8 cellular contexts compared by ENCODE assay signal in genomic region chr10:68598978-68599753, GRCh38. TPM values are rescaled to one million over a fixed set of nuclear protein-coding genes. Genes with fewer than 3 reads are reported as not detected.
A peak's percentile ranks its signal among the peaks of the same experiment; 100 is the strongest.
DNase-seq lines count a peak whose midpoint lies in the region; ATAC-seq and TF ChIP-seq lines count a peak whose summit lies in the region.

No MANE protein-coding gene starts in this region.

- H3K4me1 Mint-ChIP-seq in H9 (peaks cover 55 to 74% of the 10 kb centered on the region in 2 experiments), progenitor cell of endocrine pancreas (ENCODE audit: low read depth) (peaks cover 46% of the 10 kb centered on the region)

- no peak overlapping the region for H4K8ac ChIP-seq in H9 (replicated peaks; ENCODE audit: insufficient read length, low read depth, low read length)

- no peaks in the 10 kb centered on the region for H3K9me3 ChIP-seq in A673 (ENCODE audit: low read depth, low read length, poor library complexity, severe bottlenecking)
- no peaks in the 10 kb centered on the region for H3K9me3 ChIP-seq in H9 (ENCODE audit: control insufficient read depth, low read depth, low read length)
- no peaks in the 10 kb centered on the region for H3K9me3 ChIP-seq in heart right ventricle

- peak overlapping the region; percentile 53; the same call in 1 of the 2 replicates for H3K14ac ChIP-seq in H9 (ENCODE audit: insufficient read depth, low read length)

- no peak overlapping the region for H2BK5ac ChIP-seq in H9 (ENCODE audit: insufficient read length, low read length)

- H4K91ac ChIP-seq in H9 (ENCODE audit: insufficient read length, low read depth, low read length) = no peak overlapping the region

- no TSS peak for BruUV-seq in A673 (replicated peaks; lab: Mats Ljungman, UMichigan)

- no peaks in the 10 kb centered on the region for H3K79me1 ChIP-seq in H9 (ENCODE audit: insufficient read depth, low read depth, low read length, poor library complexity, severe bottlenecking)

- H3K23me2 ChIP-seq in H9 (ENCODE audit: insufficient read length, low read depth, low read length, poor library complexity, severe bottlenecking) = peaks cover 8% of the 10 kb centered on the region

- H3K4me2 ChIP-seq in H9 (ENCODE audit: insufficient read depth, insufficient read length, low read length) = peak overlapping the region; percentile 78

- POLR2A ChIA-PET in A673 (lab: Charles Lee; ENCODE audit: low non-redundant PET) = no interaction called here

- no peak overlapping the region for H4K5ac ChIP-seq in H9 (ENCODE audit: insufficient read length, low read depth, low read length)

- H3K27ac Mint-ChIP-seq in H9 (peak overlapping the region; percentile 97 to 98 (median 97)), progenitor cell of endocrine pancreas (peak overlapping the region; percentile 88)

- H3T11ph ChIP-seq in H9 (ENCODE audit: low read length) = no peak overlapping the region

- no peak overlapping the region for H3K4ac ChIP-seq in H9 (ENCODE audit: low read depth, low read length)

- H3K27me3 Mint-ChIP-seq in H9 (ENCODE audit: low read depth) (no peaks in the 10 kb centered on the region), progenitor cell of endocrine pancreas (no peaks in the 10 kb centered on the region)

- TF ChIP-seq CTCF in A673 (conservative IDR thresholded peaks at IDR 0.05; ENCODE audit: low read depth, low read length) (no peak), H9 (conservative IDR thresholded peaks at IDR 0.05) (no peak), VCaP (conservative IDR thresholded peaks at IDR 0.05) (no peak), heart right ventricle (IDR thresholded peaks at IDR 0.05) (no peak), progenitor cell of endocrine pancreas (IDR thresholded peaks at IDR 0.05; ENCODE audit: unreplicated experiment) (no peak)

- H4K20me1 ChIP-seq in H9 (ENCODE audit: control insufficient read depth, insufficient read depth, insufficient read length) = no peaks in the 10 kb centered on the region

- intact Hi-C loops in A673 (cut with micrococcal nuclease; ENCODE audit: unreplicated experiment) = no loop called here
- intact Hi-C loops in heart right ventricle (cut with DNase I) = no loop called here

- no peak overlapping the region for H2AK5ac ChIP-seq in H9 (ENCODE audit: insufficient read length, low read length)

- H3K56ac ChIP-seq in H9 (ENCODE audit: insufficient read length, low read depth, low read length) = no peak overlapping the region

- H3K4me3 Mint-ChIP-seq in H9 = peak overlapping the region; percentile 67 to 78
- H3K4me3 Mint-ChIP-seq in progenitor cell of endocrine pancreas (ENCODE audit: low read depth) = peak overlapping the region; percentile 46

- peaks cover 6 to 34% (median 17%) of the 10 kb centered on the region in 3 experiments; a peak in 6 of 7 replicates for H3K36me3 Mint-ChIP-seq in H9 (ENCODE audit: insufficient read depth in 1 of 3, low read depth in 3 of 3)
- peaks cover 5% of the 10 kb centered on the region for H3K36me3 Mint-ChIP-seq in progenitor cell of endocrine pancreas (ENCODE audit: insufficient read depth)

- H3K36me3 ChIP-seq in A673 (ENCODE audit: insufficient read depth, low read length, poor library complexity, severe bottlenecking) (peaks cover 4% of the 10 kb centered on the region), heart right ventricle (peaks cover 0 to 7% (median 0%) of the 10 kb centered on the region in 9 donors)

- no peak overlapping the region for H2AFZ ChIP-seq in H9 (ENCODE audit: low read length)

- H3K4me1 ChIP-seq in A673 (ENCODE audit: insufficient read depth, low read length, poor library complexity, severe bottlenecking) = peaks cover 36% of the 10 kb centered on the region
- peaks cover 2% of the 10 kb centered on the region; the same call in 1 of the 2 replicates for H3K4me1 ChIP-seq in H9 (ENCODE audit: insufficient read depth, low read length)
- peaks cover 4 to 49% (median 34%) of the 10 kb centered on the region in 9 donors for H3K4me1 ChIP-seq in heart right ventricle

- no peak overlapping the region for H3K23ac ChIP-seq in H9 (ENCODE audit: insufficient read length, low read depth, low read length)

- H3K4me3 ChIP-seq in A673 (ENCODE audit: low read depth, low read length, poor library complexity, severe bottlenecking) = peak overlapping the region; percentile 43
- H3K4me3 ChIP-seq in heart right ventricle = peak overlapping the region in 9 of 10 donors; percentile 32 to 68 (median 59)

- H3K27me3 ChIP-seq in A673 (replicated peaks; ENCODE audit: insufficient read depth, low read depth, low read length, poor library complexity) (no peaks in the 10 kb centered on the region), H9 (ENCODE audit: insufficient read depth, low read length) (no peaks in the 10 kb centered on the region), heart right ventricle (no peaks in the 10 kb centered on the region)

- H2BK120ac ChIP-seq in H9 (ENCODE audit: low read depth, low read length, poor library complexity, severe bottlenecking) = no peak overlapping the region

- peak overlapping the region; percentile 84 for H3K27ac ChIP-seq in A673 (ENCODE audit: low read depth, low read length, poor library complexity, severe bottlenecking)
- no peak overlapping the region for H3K27ac ChIP-seq in H9 (ENCODE audit: insufficient read length, low read depth, low read length)
- H3K27ac ChIP-seq in VCaP = peak overlapping the region; percentile 92
- H3K27ac ChIP-seq in heart right ventricle = peak overlapping the region; percentile 23 to 86 (median 72)

- H3K79me2 ChIP-seq in H9 (ENCODE audit: insufficient read depth, low read length) = peaks cover 2% of the 10 kb centered on the region; the same call in 1 of the 2 replicates

- DNase-seq in A673 (ENCODE audit: low spot score) (no peak), H9 (peak; percentile 56), heart right ventricle (peak; percentile 39 to 41), progenitor cell of endocrine pancreas (ENCODE audit: low spot score, unreplicated experiment) (no peak)
- DNase-seq in stimulated activated CD4-positive, alpha-beta T cell treated with anti-CD3 and anti-CD28 coated beads, Interleukin-15, amount 100 ng/mL, for 24 hours = no peak

- no peak overlapping the region for H3K18ac ChIP-seq in H9 (ENCODE audit: insufficient read length, low read depth, low read length)

- no peak overlapping the region for H2BK12ac ChIP-seq in H9 (ENCODE audit: insufficient read length, low read depth, low read length)

- WGBS in H9 (ENCODE audit: extremely low coverage, insufficient read length, low lambda C conversion rate) = no CpG with 5 or more reads among the region's 23 CpGs
- WGBS in heart right ventricle, 2 donors = 25 to 27% methylated on average over 23 of the region's 23 CpGs

- H3K9me3 Mint-ChIP-seq in H9 = no peaks in the 10 kb centered on the region
- no peaks in the 10 kb centered on the region for H3K9me3 Mint-ChIP-seq in progenitor cell of endocrine pancreas (ENCODE audit: low read depth)

- H3K9ac ChIP-seq in H9 (ENCODE audit: extremely low read depth, insufficient read length, low read length) = no peak overlapping the region

- ATAC-seq in heart right ventricle (peak; percentile 44 to 80 (median 58)), GM21717 (IDR thresholded peaks at IDR 0.05; ENCODE audit: unreplicated experiment) (no peak), GM18909 (IDR thresholded peaks at IDR 0.05; ENCODE audit: poor library complexity, unreplicated experiment) (no peak)

- H2BK20ac ChIP-seq in H9 (ENCODE audit: low read depth, low read length, poor library complexity, severe bottlenecking) = no peak overlapping the region

- no peak overlapping the region for H2BK15ac ChIP-seq in H9 (ENCODE audit: low read depth, low read length)

- CTCF ChIA-PET in A673 (lab: Charles Lee) = no interaction called here

RNA-seq across cellular contexts. Expression of gene TET1, which starts 39.0 kb away (rescaled TPM):
- total RNA-seq in A673 (2021) (15.2 and 17.4 TPM in 2 replicates), H9 (2021) (52.1 and 53.4 TPM in 2 replicates), heart right ventricle (1 to 10 TPM; 1.9 to 4.2 (median 3.1) TPM), progenitor cell of endocrine pancreas (36.2 and 37.3 TPM in 2 replicates)
- under 1 TPM; 0.17 to 0.29 TPM for polyA plus RNA-seq in heart right ventricle

Comparison
In these comparisons a context has a peak if more than half of its experiments do, and no peak if none do; other contexts are left out.
1. DNase-seq: peak in H9 (single experiment) and heart right ventricle (2 of 2); none in A673 (single experiment), progenitor cell of endocrine pancreas (single experiment) and stimulated activated CD4-positive, alpha-beta T cell treated with anti-CD3 and anti-CD28 coated beads, Interleukin-15, amount 100 ng/mL, for 24 hours (single experiment).
2. ATAC-seq: peak in heart right ventricle (8 of 8); none in GM21717 (single experiment) and GM18909 (single experiment).